ENCODE assay signal across 16 cellular contexts in genomic region chr2:167487728-167488127, GRCh38.
DNase-seq lines count a peak whose midpoint lies in the region; ATAC-seq and TF ChIP-seq lines count a peak whose summit lies in the region.
"Had no signal": no experiment of that assay in that cellular context is flagged by ENCODE, and none has a peak within 500 bp of the region (broad histone marks: within the 10 kb centered on the region; RNA-seq: fewer than 3 reads in every experiment).

No MANE protein-coding gene starts in this region.

- WGBS in psoas muscle, 3 donors: 27 to 36% (median 32%) methylated on average over 3 of the region's 3 CpGs

- H3K27me3 ChIP-seq in psoas muscle (ENCODE audit: insufficient read depth in 3 of 3, low read length in 2 of 3): no peaks in the 10 kb centered on the region
- H3K27me3 ChIP-seq: SJSA1 had no signal

- peak; percentile 17 for DNase-seq in NCI-H345 (lab: John Stamatoyannopoulos, UW)
- no peak for DNase-seq in NCI-H345 treated with DMSO at 0.1 percent for 48 hours (lab: John Stamatoyannopoulos, UW; ENCODE audit: unreplicated experiment)
- DNase-seq in NCI-H1105 (lab: John Stamatoyannopoulos, UW): peak; percentile 48
- peak; percentile 57 to 75 for DNase-seq in SHP77 (lab: John Stamatoyannopoulos, UW)
- no peak for DNase-seq in psoas muscle
- DNase-seq in activated CD8-positive, alpha-beta memory T cell treated with anti-CD3 and anti-CD28 coated beads, Interleukin-2, amount 50 U/mL, for 48 hours: no peak
- DNase-seq: DMS79, H9, NCI-H1436, NCI-H2081 treated with DMSO at 0.1 percent for 48 hours, NCI-H446, OCI-M1, RPMI8226, T-helper 2 cell had no signal

- ATAC-seq in psoas muscle: peak in 3 of 4 donors; percentile 42 to 75 (median 62)
- ATAC-seq in HG02981 (IDR thresholded peaks at IDR 0.05; ENCODE audit: unreplicated experiment): no peak

- H3K4me1 ChIP-seq in psoas muscle: peaks cover 11% of the 10 kb centered on the region
- H3K4me1 ChIP-seq: SJSA1 had no signal

- peak overlapping the region; percentile 18 for H3K27ac ChIP-seq in psoas muscle
- H3K27ac ChIP-seq: SJSA1 had no signal

- H3K4me3 ChIP-seq in psoas muscle: no peak overlapping the region
- H3K4me3 ChIP-seq: SJSA1 had no signal

- TF ChIP-seq CTCF in psoas muscle (IDR thresholded peaks at IDR 0.05): no peak

- intact Hi-C loops in psoas muscle (cut with DNase I): no loop called here

- no peaks in the 10 kb centered on the region for H3K36me3 ChIP-seq in psoas muscle (ENCODE audit: insufficient read depth in 1 of 2, low read depth in 1 of 2)
- H3K36me3 ChIP-seq: SJSA1 had no signal

- no peaks in the 10 kb centered on the region for H3K9me3 ChIP-seq in psoas muscle
- H3K9me3 ChIP-seq: SJSA1 had no signal

Comparison
In these comparisons a context has a peak if more than half of its experiments do, and no peak if none do; other contexts are left out.
1. DNase-seq: peak in NCI-H345 (single experiment), NCI-H1105 (single experiment) and SHP77 (2 of 2); none in NCI-H345 treated with DMSO at 0.1 percent for 48 hours (single experiment), psoas muscle (0 of 2) and activated CD8-positive, alpha-beta memory T cell treated with anti-CD3 and anti-CD28 coated beads, Interleukin-2, amount 50 U/mL, for 48 hours (single experiment).